In genomic region chr18:79416022-79416676, GRCh38 we compare ENCODE assay signal across 22 cellular contexts.
"Had no signal": no experiment of that assay in that cellular context is flagged by ENCODE, and none has a peak within 500 bp of the region (broad histone marks: within the 10 kb centered on the region; RNA-seq: fewer than 3 reads in every experiment).

No MANE protein-coding gene starts in this region.

- DNase-seq: activated B cell treated with CpG ODN at 0.5 μM for 24 hours; activated CD4-positive, alpha-beta T cell treated with anti-CD3 and anti-CD28 coated beads for 4 hours; activated CD8-positive, alpha-beta memory T cell treated with anti-CD3 and anti-CD28 coated beads, Interleukin-2, amount 50 U/mL, for 4 hours; activated gamma-delta T cell; activated T-cell treated with anti-CD3 and anti-CD28 coated beads, Interleukin-2, amount 50 U/mL, for 48 hours; amniotic stem cell; dermis blood vessel endothelial cell; effector memory CD8-positive, alpha-beta T cell; foreskin keratinocyte; glutamatergic neuron; hippocampal formation; stimulated activated CD4-positive, alpha-beta T cell treated with anti-CD3 and anti-CD28 coated beads, Interleukin-15, amount 100 ng/mL, for 24 hours; stimulated activated CD4-positive, alpha-beta T cell treated with anti-CD3 and anti-CD28 coated beads, Interleukin-2, amount 100 ng/mL, for 48 hours; T-cell; T-helper 9 cell; testis had no signal

- H3K27ac Mint-ChIP-seq: progenitor cell of endocrine pancreas had no signal

- H3K27ac ChIP-seq: cardiac muscle cell, foreskin keratinocyte, left lung, right atrium auricular region, testis, upper lobe of left lung had no signal

- H3K36me3 ChIP-seq: cardiac muscle cell had no signal

- H3K4me1 ChIP-seq: foreskin keratinocyte, left lung, right atrium auricular region had no signal

- H3K27me3 ChIP-seq: cardiac muscle cell, foreskin keratinocyte, left lung, right atrium auricular region, testis, upper lobe of left lung had no signal

- ATAC-seq: effector memory CD8-positive, alpha-beta T cell; left lung; T-cell had no signal

- H3K9me3 Mint-ChIP-seq: activated B cell treated with CpG ODN at 0.5 μM for 24 hours; activated naive CD4-positive, alpha-beta T cell treated with anti-CD3 and anti-CD28 coated beads, Interleukin-2, amount 50 U/mL, for 72 hours; effector memory CD8-positive, alpha-beta T cell; T-cell had no signal

- H3K4me3 Mint-ChIP-seq: activated B cell treated with CpG ODN at 0.5 μM for 24 hours; effector memory CD8-positive, alpha-beta T cell had no signal

- H3K9me3 ChIP-seq: left lung, right atrium auricular region, testis, upper lobe of left lung had no signal

- H3K4me3 ChIP-seq: cardiac muscle cell, left lung, right atrium auricular region, testis, upper lobe of left lung had no signal

- H3K27me3 Mint-ChIP-seq: activated B cell treated with CpG ODN at 0.5 μM for 24 hours; effector memory CD8-positive, alpha-beta T cell; T-cell had no signal
